In genomic region chr17:81301195-81302144, GRCh38 we compare ENCODE assay signal across 22 cellular contexts.
"Had no signal": no experiment of that assay in that cellular context is flagged by ENCODE, and none has a peak within 500 bp of the region (broad histone marks: within the 10 kb centered on the region; RNA-seq: fewer than 3 reads in every experiment).

No MANE protein-coding gene starts in this region.

- ATAC-seq: activated CD8-positive, alpha-beta T cell treated with anti-CD3 and anti-CD28 coated beads, Interleukin-2, amount 10 ng/mL, durations not matched to agents 7 days and 5 days; body of pancreas; stimulated activated memory B cell treated with anti-CD40 and anti-IgM and Interleukin-4, amounts not matched to agents 10 μg/mL and 1 μg/mL and 100 μg/mL, for 72 hours; T-helper 17 cell had no signal

- H3K36me3 ChIP-seq: thyroid gland had no signal

- H3K9me3 ChIP-seq: body of pancreas, thyroid gland had no signal

- H3K4me3 ChIP-seq: body of pancreas, lung, thyroid gland had no signal

- H3K27ac ChIP-seq: body of pancreas, thyroid gland had no signal

- DNase-seq: activated CD4-positive, alpha-beta T cell treated with anti-CD3 and anti-CD28 coated beads, Interleukin-2, amount 10 ng/mL, durations not matched to agents 24 days and 14 days; activated CD4-positive, CD25-positive, alpha-beta regulatory T cell; activated CD8-positive, alpha-beta memory T cell treated with anti-CD3 and anti-CD28 coated beads, Interleukin-2, amount 50 U/mL, for 4 hours; activated CD8-positive, alpha-beta T cell treated with anti-CD3 and anti-CD28 coated beads, Interleukin-2, amount 10 ng/mL, durations not matched to agents 7 days and 5 days; activated effector memory CD4-positive, alpha-beta T cell treated with anti-CD3 and anti-CD28 coated beads, Interleukin-2, amount 50 U/mL, for 16 hours; activated T-cell treated with anti-CD3 and anti-CD28 coated beads, Interleukin-2, amount 50 U/mL, for 48 hours; amniotic stem cell; body of pancreas; cortex of kidney; effector CD8-positive, alpha-beta T cell; foreskin melanocyte; head of caudate nucleus; immature natural killer cell; naive B cell; posterior cingulate gyrus; retina; stimulated activated CD4-positive, alpha-beta T cell treated with anti-CD3 and anti-CD28 coated beads, Interleukin-2, amount 100 ng/mL, for 48 hours; T-helper 17 cell; thyroid gland had no signal

- FAIRE-seq: endothelial cell of umbilical vein had no signal

- H3K27me3 ChIP-seq: body of pancreas, thyroid gland had no signal
